8 cellular contexts compared by ENCODE assay signal in genomic region chr4:185534850-185535761, GRCh38. TPM values are rescaled to one million over a fixed set of nuclear protein-coding genes. Genes with fewer than 3 reads are reported as not detected.
DNase-seq lines count a peak whose midpoint lies in the region; ATAC-seq, FAIRE-seq and TF ChIP-seq lines count a peak whose summit lies in the region.

Gene PDLIM3, minus strand, starts transcription at chr4:185535507. Its CDS starts 73 bp downstream, at chr4:185535434.

- no peaks in the 10 kb centered on the region for H3K4me1 Mint-ChIP-seq in stimulated activated naive CD8-positive, alpha-beta T cell treated with anti-CD3 and anti-CD28 coated beads, Interleukin-15, amount 100 ng/mL, for 72 hours

- peaks cover 12% of the 10 kb centered on the region for H3K4me1 ChIP-seq in HepG2 (ENCODE audit: insufficient read depth, low read length)

- H3K9ac ChIP-seq in HepG2 (ENCODE audit: insufficient read depth, low read depth, low read length): peak within 1 kb of the TSS; percentile 75

- CTCF ChIA-PET in AG04450 (lab: Charles Lee): interaction anchor here (0.6 to 4.1 kb wide), 6 partner anchors 9 to 503 kb away, joined by 3 to 17 read pairs (median 6); no protein-coding TSS in a partner anchor
- CTCF ChIA-PET in HepG2 (lab: Yijun Ruan, JAX; ENCODE audit: low intra/inter-chr PET ratio, low total read pairs): no interaction called here

- DNase-seq in AG04450 (ENCODE audit: low read depth, low spot score): no peak
- peak; percentile 62 for DNase-seq in GM13976 (ENCODE audit: low spot score)
- DNase-seq in NCI-H69 (lab: John Stamatoyannopoulos, UW): peak; percentile 59
- peak; percentile 78 for DNase-seq in dermis blood vessel endothelial cell
- DNase-seq in HepG2 (ENCODE audit: low spot score): peak; percentile 27
- DNase-seq in stimulated activated naive CD8-positive, alpha-beta T cell treated with anti-CD3 and anti-CD28 coated beads, Interleukin-15, amount 100 ng/mL, for 72 hours: peak in 1 of 2 donors; percentile 7

- peaks cover 9% of the 10 kb centered on the region for H3K27me3 ChIP-seq in AG04450 (ENCODE audit: control insufficient read depth, insufficient read depth, low read length)
- H3K27me3 ChIP-seq in HepG2 (ENCODE audit: control insufficient read depth in 1 of 2, insufficient read depth in 2 of 2, low read length in 2 of 2): peaks cover 2 to 45% of the 10 kb centered on the region in 2 experiments

- FAIRE-seq in HepG2 (lab: Jason Lieb, UNC): no peak

- H2AFZ ChIP-seq in HepG2 (ENCODE audit: low read length): peak within 1 kb of the TSS; percentile 51

- TF ChIP-seq CTCF in AG04450 (IDR thresholded peaks at IDR 0.05; ENCODE audit: low read depth, low read length) (no peak), GM13976 (IDR thresholded peaks at IDR 0.05; ENCODE audit: borderline replicate concordance, control extremely low read depth, extremely low read depth, insufficient read depth, missing control alignments) (no peak), HepG2 (CRISPR knock-in tag; IDR thresholded peaks at IDR 0.05) (peak; percentile 15; the same call in 1 of the 2 replicates)

- WGBS in HepG2 (ENCODE audit: low lambda C conversion rate): 5% methylated on average over 15 of the region's 87 CpGs

- no TSS peak for BruUV-seq in HepG2 (replicated peaks; lab: Mats Ljungman, UMichigan)

- no peaks in the 10 kb centered on the region for H4K20me1 ChIP-seq in HepG2 (ENCODE audit: insufficient read depth, low read length)

- in situ Hi-C loops in GM13976 (cut with MboI; ENCODE audit: low sequenced_read_pairs, unreplicated experiment): no loop called here
- in situ Hi-C loops in HepG2 (cut with HindIII; ENCODE audit: extremely low pct_ligation_motif_present, low pct_unique_long_range_greater_than_20kb): no loop called here

- H3K4me3 ChIP-seq in AG04450 (ENCODE audit: low read depth, low read length): peak within 1 kb of the TSS; percentile 78
- peak within 1 kb of the TSS; percentile 55 to 85 (median 66) for H3K4me3 ChIP-seq in HepG2 (replicated peaks in 1 of 3; ENCODE audit: insufficient read depth in 1 of 3, low read depth in 2 of 3, low read length in 3 of 3)

- H3K9me3 Mint-ChIP-seq in stimulated activated naive CD8-positive, alpha-beta T cell treated with anti-CD3 and anti-CD28 coated beads, Interleukin-15, amount 100 ng/mL, for 72 hours: no peaks in the 10 kb centered on the region

- peak within 1 kb of the TSS; percentile 67 to 71 for H3K4me3 Mint-ChIP-seq in stimulated activated naive CD8-positive, alpha-beta T cell treated with anti-CD3 and anti-CD28 coated beads, Interleukin-15, amount 100 ng/mL, for 72 hours

- TF ChIP-seq RAD21 in HepG2 (CRISPR knock-in tag; IDR thresholded peaks at IDR 0.05): no peak

- no peak within 1 kb of the TSS for H3K27ac Mint-ChIP-seq in stimulated activated naive CD8-positive, alpha-beta T cell treated with anti-CD3 and anti-CD28 coated beads, Interleukin-15, amount 100 ng/mL, for 72 hours

- no peak for TF ChIP-seq EP300 in HepG2 (IDR thresholded peaks at IDR 0.05; ENCODE audit: low read depth in 2 of 2, low read length in 2 of 2)
- no peak for TF ChIP-seq EP300 in HepG2 (CRISPR knock-in tag; IDR thresholded peaks at IDR 0.05; ENCODE audit: borderline replicate concordance)

- peak within 1 kb of the TSS; percentile 68 for H3K4me2 ChIP-seq in HepG2 (ENCODE audit: low read depth, low read length)

- peak; percentile 88 for ATAC-seq in HepG2
- peak; percentile 74 for ATAC-seq in stimulated activated naive CD8-positive, alpha-beta T cell treated with anti-CD3 and anti-CD28 coated beads, Interleukin-15, amount 100 ng/mL, for 72 hours
- no peak for ATAC-seq in GM21526 (IDR thresholded peaks at IDR 0.05; ENCODE audit: low FRiP score, unreplicated experiment)
- no peak for ATAC-seq in GM19455 (IDR thresholded peaks at IDR 0.05; ENCODE audit: unreplicated experiment)

- H3K9me3 ChIP-seq in AG04450 (ENCODE audit: control insufficient read depth, insufficient read depth, low read length) (no peaks in the 10 kb centered on the region), HepG2 (ENCODE audit: low read length) (no peaks in the 10 kb centered on the region)

- POLR2A ChIA-PET in AG04450 (lab: Yijun Ruan, JAX) (no interaction called here), HepG2 (lab: Yijun Ruan, JAX) (interaction anchor here (0.6 to 1.7 kb wide), 8 partner anchors 16 to 319 kb away, joined by 3 to 6 read pairs (median 3); no protein-coding TSS in a partner anchor)

- intact Hi-C loops in HepG2 (cut with micrococcal nuclease; ENCODE audit: unreplicated experiment): loop anchor here (5.0 kb wide), 1 partner anchor 57 kb away; no protein-coding TSS in a partner anchor

- H3K27me3 Mint-ChIP-seq in stimulated activated naive CD8-positive, alpha-beta T cell treated with anti-CD3 and anti-CD28 coated beads, Interleukin-15, amount 100 ng/mL, for 72 hours: peaks cover 18% of the 10 kb centered on the region

- peak in 1 of 2 experiments; percentile 46; a peak in 2 of 4 replicates for TF ChIP-seq POLR2A in HepG2 (IDR thresholded peaks at IDR 0.05; ENCODE audit: insufficient read depth in 1 of 2, low read depth in 2 of 2, low read length in 2 of 2)

- H3K27ac ChIP-seq in AG04450 (ENCODE audit: low read depth, low read length): no peak within 1 kb of the TSS
- peak within 1 kb of the TSS; percentile 46 for H3K27ac ChIP-seq in HepG2 (ENCODE audit: extremely low read length, insufficient read depth, low read length)

- no peaks in the 10 kb centered on the region for H3K79me2 ChIP-seq in HepG2 (ENCODE audit: insufficient read depth, low read length)

- H3K36me3 ChIP-seq in HepG2 (replicated peaks in 1 of 2; ENCODE audit: control insufficient read depth in 1 of 2, insufficient read depth in 2 of 2, low read length in 2 of 2): no peaks in the 10 kb centered on the region

TF ChIP-seq in HepG2, 621 proteins besides CTCF, POLR2A, EP300 and RAD21 (continues in another document):
- TF ChIP-seq, protein P1, sequence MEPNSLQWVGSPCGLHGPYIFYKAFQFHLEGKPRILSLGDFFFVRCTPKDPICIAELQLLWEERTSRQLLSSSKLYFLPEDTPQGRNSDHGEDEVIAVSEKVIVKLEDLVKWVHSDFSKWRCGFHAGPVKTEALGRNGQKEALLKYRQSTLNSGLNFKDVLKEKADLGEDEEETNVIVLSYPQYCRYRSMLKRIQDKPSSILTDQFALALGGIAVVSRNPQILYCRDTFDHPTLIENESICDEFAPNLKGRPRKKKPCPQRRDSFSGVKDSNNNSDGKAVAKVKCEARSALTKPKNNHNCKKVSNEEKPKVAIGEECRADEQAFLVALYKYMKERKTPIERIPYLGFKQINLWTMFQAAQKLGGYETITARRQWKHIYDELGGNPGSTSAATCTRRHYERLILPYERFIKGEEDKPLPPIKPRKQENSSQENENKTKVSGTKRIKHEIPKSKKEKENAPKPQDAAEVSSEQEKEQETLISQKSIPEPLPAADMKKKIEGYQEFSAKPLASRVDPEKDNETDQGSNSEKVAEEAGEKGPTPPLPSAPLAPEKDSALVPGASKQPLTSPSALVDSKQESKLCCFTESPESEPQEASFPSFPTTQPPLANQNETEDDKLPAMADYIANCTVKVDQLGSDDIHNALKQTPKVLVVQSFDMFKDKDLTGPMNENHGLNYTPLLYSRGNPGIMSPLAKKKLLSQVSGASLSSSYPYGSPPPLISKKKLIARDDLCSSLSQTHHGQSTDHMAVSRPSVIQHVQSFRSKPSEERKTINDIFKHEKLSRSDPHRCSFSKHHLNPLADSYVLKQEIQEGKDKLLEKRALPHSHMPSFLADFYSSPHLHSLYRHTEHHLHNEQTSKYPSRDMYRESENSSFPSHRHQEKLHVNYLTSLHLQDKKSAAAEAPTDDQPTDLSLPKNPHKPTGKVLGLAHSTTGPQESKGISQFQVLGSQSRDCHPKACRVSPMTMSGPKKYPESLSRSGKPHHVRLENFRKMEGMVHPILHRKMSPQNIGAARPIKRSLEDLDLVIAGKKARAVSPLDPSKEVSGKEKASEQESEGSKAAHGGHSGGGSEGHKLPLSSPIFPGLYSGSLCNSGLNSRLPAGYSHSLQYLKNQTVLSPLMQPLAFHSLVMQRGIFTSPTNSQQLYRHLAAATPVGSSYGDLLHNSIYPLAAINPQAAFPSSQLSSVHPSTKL (CRISPR knock-in tag; IDR thresholded peaks at IDR 0.05): 0 out of 2 replicates have a peak, but pooled peaks have one; percentile 20
- TF ChIP-seq ZBTB7B (CRISPR knock-in tag; IDR thresholded peaks at IDR 0.05): peak; percentile 26; the same call in 1 of the 2 replicates
- TF ChIP-seq SALL1 (CRISPR knock-in tag; IDR thresholded peaks at IDR 0.05): peak; percentile 18; the same call in 1 of the 2 replicates

RNA-seq across cellular contexts. Expression of gene PDLIM3, which starts in this region (rescaled TPM):
- 15.2 and 15.4 TPM in 2 replicates for polyA plus RNA-seq in AG04450 (2011; rRNA removed)
- 10.4 and 12.2 TPM in 2 replicates for polyA minus RNA-seq in AG04450 (2011; rRNA and poly(A)+ RNA removed)
- total RNA-seq in dermis blood vessel endothelial cell: 41.0 and 113 TPM in 2 replicates
- total RNA-seq in HepG2 (2016; rRNA removed; fragmentation: Illumina TruSeq; extraction: Trizol): 5.9 and 6.3 TPM in 2 replicates
- 2.5 and 3.1 TPM in 2 replicates for total RNA-seq in HepG2 (2016; cell fraction: cytosol; rRNA removed; fragmentation: Illumina TruSeq; extraction: Trizol; ENCODE audit: low read depth)
- 6.4 and 8.1 TPM in 2 replicates for total RNA-seq in HepG2 (2016; cell fraction: insoluble cytoplasmic fraction; rRNA removed; fragmentation: Illumina TruSeq; extraction: Trizol)
- total RNA-seq in HepG2 (2016; cell fraction: membrane; rRNA removed; fragmentation: Illumina TruSeq; extraction: Trizol): 5.3 TPM in 2 replicates
- 5.3 and 5.9 TPM in 2 replicates for total RNA-seq in HepG2 (2016; cell fraction: nucleus; rRNA removed; fragmentation: Illumina TruSeq; extraction: Trizol)
- 14.0 and 14.8 TPM in 2 replicates for polyA plus RNA-seq in HepG2 (2011; rRNA removed)
- 14.0 and 16.0 TPM in 2 replicates for polyA plus RNA-seq in HepG2 (2011; cell fraction: cytosol; rRNA removed)
- 10.4 and 14.3 TPM in 2 replicates for polyA plus RNA-seq in HepG2 (2011; cell fraction: nucleus; rRNA removed)
- 3.0 and 13.6 TPM in 2 replicates for polyA plus RNA-seq in HepG2 (2012)
- polyA plus RNA-seq in HepG2 (2016; cell fraction: cytosol; fragmentation: Illumina TruSeq; extraction: Trizol; ENCODE audit: low read depth): 3.0 and 3.2 TPM in 2 replicates
- 7.6 and 8.1 TPM in 2 replicates for polyA plus RNA-seq in HepG2 (2016; cell fraction: insoluble cytoplasmic fraction; fragmentation: Illumina TruSeq; extraction: Trizol; ENCODE audit: low read depth)
- 3.8 and 4.4 TPM in 2 replicates for polyA plus RNA-seq in HepG2 (2016; cell fraction: membrane; fragmentation: Illumina TruSeq; extraction: Trizol; ENCODE audit: low read depth)
- 4.3 and 4.8 TPM in 2 replicates for polyA plus RNA-seq in HepG2 (2016; cell fraction: nucleus; fragmentation: Illumina TruSeq; extraction: Trizol; ENCODE audit: insufficient read depth, low read depth)
- polyA minus RNA-seq in HepG2 (2011; rRNA and poly(A)+ RNA removed; ENCODE audit: low replicate concordance): 6.4 and 20.2 TPM in 2 replicates
- polyA minus RNA-seq in HepG2 (2011; cell fraction: cytosol; rRNA and poly(A)+ RNA removed): 8.4 and 8.7 TPM in 2 replicates
- 17.7 and 18.2 TPM in 2 replicates for polyA minus RNA-seq in HepG2 (2011; cell fraction: nucleus; rRNA and poly(A)+ RNA removed)

Comparison
In these comparisons a context has a peak if more than half of its experiments do, and no peak if none do; other contexts are left out.
1. ATAC-seq: peak in HepG2 (single experiment) and stimulated activated naive CD8-positive, alpha-beta T cell treated with anti-CD3 and anti-CD28 coated beads, Interleukin-15, amount 100 ng/mL, for 72 hours (single experiment); none in GM21526 (single experiment) and GM19455 (single experiment).